Comparison of ENCODE assay signal across 1 cellular context in genomic region chr1:5809207-5809788, GRCh38.
TF ChIP-seq lines count a peak whose summit lies in the region.

No MANE protein-coding gene starts in this region.

TF ChIP-seq in H1, 55 proteins besides CTCF, POLR2A, EP300 and RAD21 (continued from another document):
- no peak for TF ChIP-seq E2F6 (IDR thresholded peaks at IDR 0.05)
TF ChIP-seq in H1: peak in this region for 0.
